21 cellular contexts compared by ENCODE assay signal in genomic region chrX:113529425-113530013, GRCh38.
A peak's percentile ranks its signal among the peaks of the same experiment; 100 is the strongest.
DNase-seq lines count a peak whose midpoint lies in the region; ATAC-seq, FAIRE-seq and TF ChIP-seq lines count a peak whose summit lies in the region.
"Had no signal": no experiment of that assay in that cellular context is flagged by ENCODE, and none has a peak within 500 bp of the region (broad histone marks: within the 10 kb centered on the region; RNA-seq: fewer than 3 reads in every experiment).

No MANE protein-coding gene starts in this region.

- no peak overlapping the region for H3K4me2 ChIP-seq in GM12878 (ENCODE audit: control insufficient read depth, insufficient read depth)
- H3K4me2 ChIP-seq: BLaER1, GM23338 had no signal

- H3K4me1 ChIP-seq in GM12878 (ENCODE audit: control insufficient read depth, insufficient read depth, low read length) (no peaks in the 10 kb centered on the region), left ventricle myocardium inferior (no peaks in the 10 kb centered on the region)
- H3K4me1 ChIP-seq: BLaER1 had no signal

- RAD21 ChIA-PET in GM12878 (lab: Charles Lee; ENCODE audit: unreplicated experiment), result no interaction called here

- H3K36me3 Mint-ChIP-seq in T-cell, result no peaks in the 10 kb centered on the region
- H3K36me3 Mint-ChIP-seq: CD4-positive, CD25-positive, alpha-beta regulatory T cell had no signal

- CTCF ChIA-PET in GM12878 (lab: Yijun Ruan, JAX), result interaction anchor here (0.7 kb wide), 1 partner anchor 191 kb away, joined by 3 read pairs; no protein-coding TSS in a partner anchor
- CTCF ChIA-PET in T-cell (lab: Charles Lee), result no interaction called here

- H3K27me3 ChIP-seq in GM12878 (replicated peaks in 1 of 2; ENCODE audit: control insufficient read depth in 2 of 2, insufficient read depth in 2 of 2, low read length in 1 of 2) (no peaks in the 10 kb centered on the region), left ventricle myocardium inferior (ENCODE audit: low read depth) (no peaks in the 10 kb centered on the region)

- DNase-seq in ELR (ENCODE audit: low read depth) (peak; percentile 5), GM12878 (ENCODE audit: low read depth, low spot score) (no peak), T-cell (no peak), left ventricle myocardium inferior (no peak), germinal center (ENCODE audit: low spot score) (no peak)
- DNase-seq: AML-193; Calu3; CD4-positive, CD25-positive, alpha-beta regulatory T cell; DMS 273 treated with DMSO at 0.1 percent for 48 hours; DMS79; H7; KG1 had no signal

- no peak for FAIRE-seq in GM12878 (lab: Jason Lieb, UNC)
- FAIRE-seq: G401.6, GM19239 had no signal

- TF ChIP-seq POLR2A in GM12878 (IDR thresholded peaks at IDR 0.05; ENCODE audit: low read depth, low read length), result no peak

- no peaks in the 10 kb centered on the region for H3K9me3 ChIP-seq in GM12878 (replicated peaks; ENCODE audit: control insufficient read depth, insufficient read depth, low read length)
- H3K9me3 ChIP-seq in left ventricle myocardium inferior (replicated peaks), result no peaks in the 10 kb centered on the region
- H3K9me3 ChIP-seq: BLaER1 had no signal

- TF ChIP-seq RAD21 in GM12878 (IDR thresholded peaks at IDR 0.05; ENCODE audit: insufficient read depth, low read depth, low read length), result no peak

- no peak for TF ChIP-seq EP300 in GM12878 (IDR thresholded peaks at IDR 0.05; ENCODE audit: borderline replicate concordance in 1 of 2, control insufficient read depth in 1 of 2, low read depth in 2 of 2, low read length in 2 of 2)

- ATAC-seq in GM18909 (IDR thresholded peaks at IDR 0.05; ENCODE audit: poor library complexity, unreplicated experiment), result peak; percentile 60
- peak; percentile 45 for ATAC-seq in HG02870 (IDR thresholded peaks at IDR 0.05; ENCODE audit: unreplicated experiment)
- peak; percentile 85 for ATAC-seq in GM12878
- ATAC-seq in T-cell (replicated peaks in 1 of 4), result no peak
- no peak for ATAC-seq in HG02763 (IDR thresholded peaks at IDR 0.05; ENCODE audit: unreplicated experiment)
- ATAC-seq: GM23338 had no signal

- BruUV-seq in GM12878 (replicated peaks; lab: Mats Ljungman, UMichigan), result no TSS peak

- no peaks in the 10 kb centered on the region for H3K4me1 Mint-ChIP-seq in T-cell
- H3K4me1 Mint-ChIP-seq: CD4-positive, CD25-positive, alpha-beta regulatory T cell had no signal

- no peaks in the 10 kb centered on the region for H4K20me1 ChIP-seq in GM12878 (ENCODE audit: control insufficient read depth, insufficient read depth)
- H4K20me1 ChIP-seq: BLaER1 had no signal

- no peak overlapping the region for H3K27ac Mint-ChIP-seq in T-cell
- H3K27ac Mint-ChIP-seq: CD4-positive, CD25-positive, alpha-beta regulatory T cell; GM23338 had no signal

- H3K27ac ChIP-seq in GM12878 (ENCODE audit: control insufficient read depth, insufficient read depth), result no peak overlapping the region
- H3K27ac ChIP-seq in left ventricle myocardium inferior (replicated peaks), result no peak overlapping the region
- H3K27ac ChIP-seq: 22Rv1, BLaER1 had no signal

- no peak overlapping the region for H3K4me3 Mint-ChIP-seq in T-cell
- H3K4me3 Mint-ChIP-seq: GM23338, IgD-negative memory B cell had no signal

- peaks cover 0 to 8% of the 10 kb centered on the region in 2 donors for H3K27me3 Mint-ChIP-seq in T-cell
- H3K27me3 Mint-ChIP-seq: CD4-positive, CD25-positive, alpha-beta regulatory T cell had no signal

- H3K9ac ChIP-seq in GM12878 (ENCODE audit: control insufficient read depth, insufficient read depth, low read length), result no peak overlapping the region
- H3K9ac ChIP-seq: BLaER1 had no signal

- H3K79me2 ChIP-seq in GM12878 (ENCODE audit: control insufficient read depth, insufficient read depth, low read length), result no peaks in the 10 kb centered on the region

- POLR2A ChIA-PET in GM12878 (lab: Charles Lee), result no interaction called here
- POLR2A ChIA-PET in T-cell (lab: Charles Lee), result no interaction called here

- H3K9me3 Mint-ChIP-seq in T-cell, result no peaks in the 10 kb centered on the region
- H3K9me3 Mint-ChIP-seq: GM23338, IgD-negative memory B cell had no signal

- 41% methylated on average over 6 of the region's 6 CpGs for WGBS in GM12878 (ENCODE audit: insufficient coverage, insufficient replicate concordance, low lambda C conversion rate, missing lambda C conversion rate)

- H2AFZ ChIP-seq in GM12878 (ENCODE audit: control insufficient read depth, low read depth, low read length), result no peak overlapping the region
- H2AFZ ChIP-seq: GM23338 had no signal

- intact Hi-C loops in GM12878 (cut with micrococcal nuclease; ENCODE audit: unreplicated experiment) (no loop called here), left ventricle myocardium inferior (cut with micrococcal nuclease) (no loop called here)

- TF ChIP-seq CTCF in GM12878 (IDR thresholded peaks at IDR 0.05 in 2 of 3, conservative IDR thresholded peaks at IDR 0.05 in 1 of 3; ENCODE audit: control insufficient read depth in 2 of 3, extremely low read depth in 1 of 3, insufficient read depth in 1 of 3, low read depth in 3 of 3, low read length in 3 of 3) (no peak), left ventricle myocardium inferior (IDR thresholded peaks at IDR 0.05; ENCODE audit: borderline replicate concordance) (no peak)

- in situ Hi-C loops in GM12878 (cut with MboI), result no loop called here

- no peak overlapping the region for H3K4me3 ChIP-seq in GM12878
- H3K4me3 ChIP-seq in left ventricle myocardium inferior, result no peak overlapping the region
- H3K4me3 ChIP-seq: BLaER1, GM23338 had no signal

- H3K36me3 ChIP-seq in GM12878 (ENCODE audit: control insufficient read depth in 2 of 2, insufficient read depth in 2 of 2, low read length in 1 of 2) (no peaks in the 10 kb centered on the region), left ventricle myocardium inferior (no peaks in the 10 kb centered on the region)
- H3K36me3 ChIP-seq: BLaER1 had no signal

- SMC1A ChIA-PET in GM12878 (lab: Charles Lee; ENCODE audit: uncharacterized antibody, unreplicated experiment), result interaction anchor here (0.7 kb wide), 1 partner anchor 107 kb away, joined by 3 read pairs; no protein-coding TSS in a partner anchor

TF ChIP-seq in GM12878, 131 proteins besides CTCF, POLR2A, EP300 and RAD21:
- no peak for TF ChIP-seq KAT2A (conservative IDR thresholded peaks at IDR 0.05; ENCODE audit: control insufficient read depth, low read depth, low read length)
- no peak for TF ChIP-seq HDGF (IDR thresholded peaks at IDR 0.05)
- no peak for TF ChIP-seq TARDBP (IDR thresholded peaks at IDR 0.05; ENCODE audit: borderline replicate concordance)
- TF ChIP-seq MYB (IDR thresholded peaks at IDR 0.05; ENCODE audit: borderline replicate concordance, low read depth, low read length), result no peak
- TF ChIP-seq E2F8 (IDR thresholded peaks at IDR 0.05; ENCODE audit: low read depth, partially characterized antibody), result no peak
- no peak for TF ChIP-seq USF2 (IDR thresholded peaks at IDR 0.05; ENCODE audit: borderline replicate concordance, low read depth, low read length)
- TF ChIP-seq IKZF2 (IDR thresholded peaks at IDR 0.05), result no peak
- TF ChIP-seq EZH2 (IDR thresholded peaks at IDR 0.05; ENCODE audit: borderline replicate concordance, control insufficient read depth, low read depth, low read length), result no peak
- TF ChIP-seq GATAD2B (conservative IDR thresholded peaks at IDR 0.05; ENCODE audit: low read depth), result no peak

Comparison
In these comparisons a context has a peak if more than half of its experiments do, and no peak if none do; other contexts are left out.
1. ATAC-seq: peak in GM18909 (single experiment), HG02870 (single experiment) and GM12878 (single experiment); none in T-cell (0 of 4) and HG02763 (single experiment).